15 cellular contexts compared by ENCODE assay signal in genomic region chr3:140022061-140022781, GRCh38.
A peak's percentile ranks its signal among the peaks of the same experiment; 100 is the strongest.
DNase-seq lines count a peak whose midpoint lies in the region; ATAC-seq and TF ChIP-seq lines count a peak whose summit lies in the region.
"Had no signal": no experiment of that assay in that cellular context is flagged by ENCODE, and none has a peak within 500 bp of the region (broad histone marks: within the 10 kb centered on the region; RNA-seq: fewer than 3 reads in every experiment).

No MANE protein-coding gene starts in this region.

- H3K27ac ChIP-seq in body of pancreas = no peak overlapping the region
- H3K27ac ChIP-seq in temporal lobe (ENCODE audit: low read depth, low read length) = peak overlapping the region; percentile 17

- TF ChIP-seq CTCF in body of pancreas (IDR thresholded peaks at IDR 0.05) = no peak

- no peak for ATAC-seq in body of pancreas
- ATAC-seq in GM18519 (IDR thresholded peaks at IDR 0.05; ENCODE audit: low FRiP score, unreplicated experiment) = no peak
- ATAC-seq: stimulated activated naive B cell treated with anti-CD40 and anti-IgM and Interleukin-4, amounts not matched to agents 10 μg/mL and 1 μg/mL and 100 μg/mL, for 72 hours had no signal

- no peaks in the 10 kb centered on the region for H3K36me3 ChIP-seq in body of pancreas (replicated peaks in 1 of 2; ENCODE audit: insufficient read depth in 1 of 2, low read depth in 2 of 2)

- no peak overlapping the region for H3K4me3 ChIP-seq in body of pancreas

- H3K27me3 ChIP-seq in body of pancreas = no peaks in the 10 kb centered on the region

- DNase-seq in NCI-H2171 treated with DMSO at 0.1 percent for 48 hours (lab: John Stamatoyannopoulos, UW) (peak; percentile 36), NCI-H2171 (lab: John Stamatoyannopoulos, UW) (no peak), body of pancreas (peak in 3 of 4 donors; percentile 6 to 31 (median 19)), hypothalamus (lab: John Stamatoyannopoulos, UW) (peak in 32 of 51 donors; percentile 7 to 65 (median 32)), T-helper 2 cell (no peak), CD1c-positive myeloid dendritic cell (ENCODE audit: extremely low spot score) (no peak)
- DNase-seq: activated CD4-positive, alpha-beta T cell treated with anti-CD3 and anti-CD28 coated beads for 4 hours; activated naive CD8-positive, alpha-beta T cell treated with anti-CD3 and anti-CD28 coated beads, Interleukin-2, amount 10 ng/mL, durations not matched to agents 7 days and 5 days; activated T-cell treated with anti-CD3 and anti-CD28 coated beads, Interleukin-2, amount 50 U/mL, for 1 hour; cortex of kidney; H7; NCI-H748 treated with DMSO at 0.1 percent for 48 hours; stimulated activated naive B cell treated with anti-CD40 and anti-IgM and Interleukin-4, amounts not matched to agents 10 μg/mL and 1 μg/mL and 100 μg/mL, for 72 hours had no signal

- no peaks in the 10 kb centered on the region for H3K9me3 ChIP-seq in body of pancreas

- WGBS in body of pancreas, 2 donors = 74 to 76% methylated on average over 5 of the region's 5 CpGs

- TF ChIP-seq POLR2A in body of pancreas (IDR thresholded peaks at IDR 0.05) = no peak

- H3K4me1 ChIP-seq in body of pancreas = no peaks in the 10 kb centered on the region

- intact Hi-C loops in body of pancreas (cut with DNase I) = no loop called here

Comparison
In these comparisons a context has a peak if more than half of its experiments do, and no peak if none do; other contexts are left out.
1. DNase-seq: peak in NCI-H2171 treated with DMSO at 0.1 percent for 48 hours (single experiment), body of pancreas (3 of 4) and hypothalamus (32 of 51); none in NCI-H2171 (single experiment), T-helper 2 cell (0 of 5) and CD1c-positive myeloid dendritic cell (single experiment).